ENCODE assay signal across 24 cellular contexts in genomic region chr6:147245693-147246092, GRCh38.
"Had no signal": no experiment of that assay in that cellular context is flagged by ENCODE, and none has a peak within 500 bp of the region (broad histone marks: within the 10 kb centered on the region; RNA-seq: fewer than 3 reads in every experiment).

No MANE protein-coding gene starts in this region.

- H3K27me3 ChIP-seq: dorsolateral prefrontal cortex, esophagus squamous epithelium, heart right ventricle, right atrium auricular region, tibial nerve, upper lobe of left lung had no signal

- H3K9me3 Mint-ChIP-seq: natural killer cell; neural crest cell; stimulated activated memory B cell treated with anti-CD40 and anti-IgM and Interleukin-4, amounts not matched to agents 10 μg/mL and 1 μg/mL and 100 μg/mL, for 72 hours had no signal

- H3K4me3 ChIP-seq: dorsolateral prefrontal cortex, esophagus squamous epithelium, heart right ventricle, lower lobe of right lung, prostate gland, right atrium auricular region, thoracic aorta, tibial nerve, upper lobe of left lung had no signal

- H3K4me1 Mint-ChIP-seq: stimulated activated memory B cell treated with anti-CD40 and anti-IgM and Interleukin-4, amounts not matched to agents 10 μg/mL and 1 μg/mL and 100 μg/mL, for 72 hours had no signal

- DNase-seq: dorsolateral prefrontal cortex; effector memory CD4-positive, alpha-beta T cell; erythroblast; esophagus squamous epithelium; foreskin melanocyte; glutamatergic neuron; heart right ventricle; hippocampal formation; left ventricle myocardium superior; lower lobe of right lung; natural killer cell; stimulated activated CD4-positive, alpha-beta T cell treated with anti-CD3 and anti-CD28 coated beads, Interleukin-4, amount 100 ng/mL, for 4 hours; stimulated activated naive CD8-positive, alpha-beta T cell treated with anti-CD3 and anti-CD28 coated beads, Interleukin-15, Interleukin-2, amounts not matched to agents 100 U/mL and 50 U/mL, for 24 hours; substantia nigra; upper lobe of left lung had no signal

- FAIRE-seq: keratinocyte, urothelium cell line had no signal

- H3K27me3 Mint-ChIP-seq: stimulated activated memory B cell treated with anti-CD40 and anti-IgM and Interleukin-4, amounts not matched to agents 10 μg/mL and 1 μg/mL and 100 μg/mL, for 72 hours had no signal

- H3K27ac ChIP-seq: dorsolateral prefrontal cortex, esophagus squamous epithelium, heart right ventricle, lower lobe of right lung, prostate gland, right atrium auricular region, thoracic aorta, tibial nerve, upper lobe of left lung had no signal

- ATAC-seq: heart right ventricle; left ventricle myocardium superior; lower lobe of right lung; natural killer cell; sciatic nerve; stimulated activated memory B cell treated with anti-CD40 and anti-IgM and Interleukin-4, amounts not matched to agents 10 μg/mL and 1 μg/mL and 100 μg/mL, for 72 hours; stimulated activated naive CD8-positive, alpha-beta T cell treated with anti-CD3 and anti-CD28 coated beads, Interleukin-15, Interleukin-2, amounts not matched to agents 100 U/mL and 50 U/mL, for 24 hours had no signal

- H3K27ac Mint-ChIP-seq: natural killer cell; stimulated activated memory B cell treated with anti-CD40 and anti-IgM and Interleukin-4, amounts not matched to agents 10 μg/mL and 1 μg/mL and 100 μg/mL, for 72 hours had no signal

- H3K9me3 ChIP-seq: esophagus squamous epithelium, heart right ventricle, lower lobe of right lung, prostate gland, right atrium auricular region, thoracic aorta, tibial nerve, upper lobe of left lung had no signal

- H3K36me3 ChIP-seq: prostate gland, thoracic aorta had no signal

- H3K4me1 ChIP-seq: esophagus squamous epithelium, lower lobe of right lung, prostate gland, right atrium auricular region, tibial nerve, upper lobe of left lung had no signal

- H3K4me3 Mint-ChIP-seq: natural killer cell; neural crest cell; stimulated activated memory B cell treated with anti-CD40 and anti-IgM and Interleukin-4, amounts not matched to agents 10 μg/mL and 1 μg/mL and 100 μg/mL, for 72 hours had no signal
